In genomic region chr2:231088779-231089178, GRCh38 we compare ENCODE assay signal across 16 cellular contexts. TPM values are rescaled to one million over a fixed set of nuclear protein-coding genes. Genes with fewer than 3 reads are reported as not detected.
DNase-seq lines count a peak whose midpoint lies in the region; ATAC-seq and TF ChIP-seq lines count a peak whose summit lies in the region.
"Had no signal": no experiment of that assay in that cellular context is flagged by ENCODE, and none has a peak within 500 bp of the region (broad histone marks: within the 10 kb centered on the region; RNA-seq: fewer than 3 reads in every experiment).

No MANE protein-coding gene starts in this region.

- H3K9me3 ChIP-seq in cardiac muscle cell (ENCODE audit: low read depth), result no peaks in the 10 kb centered on the region
- H3K9me3 ChIP-seq in right cardiac atrium (ENCODE audit: control insufficient read depth, low read length), result no peaks in the 10 kb centered on the region
- H3K9me3 ChIP-seq in colonic mucosa, result no peaks in the 10 kb centered on the region
- H3K9me3 ChIP-seq in mucosa of descending colon, result no peaks in the 10 kb centered on the region
- H3K9me3 ChIP-seq in lower lobe of right lung, result no peaks in the 10 kb centered on the region

- ATAC-seq in right cardiac atrium (no peak), mucosa of descending colon (peak; percentile 77), lower lobe of right lung (no peak), GM21786 (IDR thresholded peaks at IDR 0.05; ENCODE audit: unreplicated experiment) (no peak)
- ATAC-seq: GM12878, HCT116 had no signal

- H3K27me3 ChIP-seq in cardiac muscle cell (no peaks in the 10 kb centered on the region), right cardiac atrium (ENCODE audit: control insufficient read depth, insufficient read depth) (no peaks in the 10 kb centered on the region), colonic mucosa (no peaks in the 10 kb centered on the region), lower lobe of right lung (ENCODE audit: low read depth) (no peaks in the 10 kb centered on the region)

- H3K9ac ChIP-seq in colonic mucosa (ENCODE audit: low read depth in 2 of 2, low read length in 2 of 2), result peak overlapping the region in 1 of 2 donors; percentile 26
- H3K9ac ChIP-seq: GM23248 had no signal

- TF ChIP-seq CTCF in cardiac muscle cell (IDR thresholded peaks at IDR 0.05; ENCODE audit: low read depth, low read length), result no peak
- TF ChIP-seq CTCF in colonic mucosa (IDR thresholded peaks at IDR 0.05), result no peak
- no peak for TF ChIP-seq CTCF in mucosa of descending colon (IDR thresholded peaks at IDR 0.05)
- no peak for TF ChIP-seq CTCF in lower lobe of right lung (IDR thresholded peaks at IDR 0.05)

- H3K36me3 ChIP-seq in cardiac muscle cell (peaks cover 40% of the 10 kb centered on the region), colonic mucosa (no peaks in the 10 kb centered on the region), mucosa of descending colon (ENCODE audit: low read depth) (peaks cover 3% of the 10 kb centered on the region), lower lobe of right lung (peaks cover 84% of the 10 kb centered on the region)

- peak overlapping the region; percentile 55 for H3K27ac ChIP-seq in cardiac muscle cell
- no peak overlapping the region for H3K27ac ChIP-seq in right cardiac atrium (ENCODE audit: low read length)
- H3K27ac ChIP-seq in colonic mucosa, result peak overlapping the region; percentile 12
- H3K27ac ChIP-seq in lower lobe of right lung, result no peak overlapping the region
- H3K27ac ChIP-seq: GM23248, HL-60 had no signal

- DNase-seq in cardiac muscle cell (ENCODE audit: low read depth in 1 of 2, low spot score in 1 of 2) (no peak), right cardiac atrium (no peak), colonic mucosa (no peak), mucosa of descending colon (no peak), lower lobe of right lung (no peak), NOMO-1 treated with dmso at 0.1 percent for 144 hours (lab: John Stamatoyannopoulos, UW; ENCODE audit: unreplicated experiment) (no peak)
- DNase-seq: ACHN; C1 segment of cervical spinal cord; CD4-positive, alpha-beta T cell; DMS79; GM23248 had no signal

- WGBS in right cardiac atrium, result 58% methylated on average over 4 of the region's 4 CpGs

- H3K4me1 ChIP-seq in cardiac muscle cell (ENCODE audit: low read depth), result peaks cover 9% of the 10 kb centered on the region
- no peaks in the 10 kb centered on the region for H3K4me1 ChIP-seq in right cardiac atrium (ENCODE audit: control insufficient read depth, insufficient read depth, low read length)
- H3K4me1 ChIP-seq in colonic mucosa, result peaks cover 7% of the 10 kb centered on the region
- peaks cover 18% of the 10 kb centered on the region for H3K4me1 ChIP-seq in mucosa of descending colon (ENCODE audit: low read depth)
- no peaks in the 10 kb centered on the region for H3K4me1 ChIP-seq in lower lobe of right lung

- intact Hi-C loops in right cardiac atrium (cut with DNase I), result no loop called here
- intact Hi-C loops in colonic mucosa (cut with DNase I), result no loop called here
- intact Hi-C loops in mucosa of descending colon (cut with DNase I, micrococcal nuclease), result no loop called here
- intact Hi-C loops in lower lobe of right lung (cut with DNase I), result no loop called here

- H3K4me3 ChIP-seq in cardiac muscle cell (no peak overlapping the region), right cardiac atrium (ENCODE audit: low read length) (no peak overlapping the region), colonic mucosa (no peak overlapping the region), mucosa of descending colon (no peak overlapping the region), lower lobe of right lung (no peak overlapping the region)
- H3K4me3 ChIP-seq: GM12878, GM23248 had no signal

RNA-seq across cellular contexts. Expression of gene PSMD1, which starts 32.1 kb away (rescaled TPM):
- 68.1 and 122 TPM in 2 replicates for total RNA-seq in cardiac muscle cell
- polyA plus RNA-seq in cardiac muscle cell, result 93.8 and 133 TPM in 2 replicates
- 10 to 100 TPM; 77.4 to 88.6 (median 83.2) TPM for total RNA-seq in right cardiac atrium
- 35.6 TPM for polyA plus RNA-seq in right cardiac atrium
- 100 to 1,000 TPM in 1 of 2 donors, 10 to 100 TPM in 1; 74.1 to 114 TPM for total RNA-seq in colonic mucosa
- 10 to 100 TPM; 68.1 to 90.4 (median 76.6) TPM for total RNA-seq in mucosa of descending colon
- 55.3 TPM for total RNA-seq in lower lobe of right lung

RNA-seq across cellular contexts. Expression of gene HTR2B, which starts 36.1 kb away (rescaled TPM):
- not detected in 2 replicates for total RNA-seq in cardiac muscle cell
- polyA plus RNA-seq in cardiac muscle cell, result 0.41 TPM in 1 of 2 replicates, not detected in the other
- 10 to 100 TPM in 1 of 4 donors, 1 to 10 TPM in 3; 4.3 to 11.9 (median 8.0) TPM for total RNA-seq in right cardiac atrium
- 2.3 TPM for polyA plus RNA-seq in right cardiac atrium
- total RNA-seq in colonic mucosa, result under 1 TPM in 1 of 2 donors, not detected in 1; 0.27 TPM
- total RNA-seq in mucosa of descending colon, result 1 to 10 TPM in 1 of 3 donors, under 1 TPM in 2; 0.17 to 4.1 (median 0.22) TPM
- total RNA-seq in lower lobe of right lung, result 0.65 TPM
- total RNA-seq: A172, GM23248 had no signal

RNA-seq across cellular contexts. Expression of gene C2orf72, which starts 51.5 kb away (rescaled TPM):
- total RNA-seq in cardiac muscle cell, result 4.2 and 5.4 TPM in 2 replicates
- 2.2 and 5.3 TPM in 2 replicates for polyA plus RNA-seq in cardiac muscle cell
- under 1 TPM in 3 of 4 donors, not detected in 1; 0.18 to 0.43 (median 0.42) TPM for total RNA-seq in right cardiac atrium
- 0.27 TPM for polyA plus RNA-seq in right cardiac atrium
- 10 to 100 TPM; 44.5 to 82.5 TPM for total RNA-seq in colonic mucosa
- 10 to 100 TPM; 13.7 to 67.6 (median 32.6) TPM for total RNA-seq in mucosa of descending colon
- 0.97 TPM for total RNA-seq in lower lobe of right lung
- total RNA-seq: CD4-positive, alpha-beta T cell had no signal
- polyA plus RNA-seq: GM23248 had no signal

Comparison
In these comparisons a context has a peak if more than half of its experiments do, and no peak if none do; other contexts are left out.
1. H3K27ac ChIP-seq: peak in cardiac muscle cell (single experiment) and colonic mucosa (single experiment); none in right cardiac atrium (single experiment) and lower lobe of right lung (single experiment).